ENCODE assay signal across 10 cellular contexts in genomic region chr11:122910775-122911174, GRCh38. TPM values are rescaled to one million over a fixed set of nuclear protein-coding genes. Genes with fewer than 3 reads are reported as not detected.
DNase-seq lines count a peak whose midpoint lies in the region; ATAC-seq, FAIRE-seq and TF ChIP-seq lines count a peak whose summit lies in the region.
"Had no signal": no experiment of that assay in that cellular context is flagged by ENCODE, and none has a peak within 500 bp of the region (broad histone marks: within the 10 kb centered on the region; RNA-seq: fewer than 3 reads in every experiment).

No MANE protein-coding gene starts in this region.

- no peak overlapping the region for H3K4me3 ChIP-seq in H1 (ENCODE audit: extremely low read depth in 1 of 4, insufficient read depth in 2 of 4, low read depth in 3 of 4, low read length in 4 of 4)

- H3K4me2 ChIP-seq in H1 (ENCODE audit: insufficient read depth in 1 of 2, low read depth in 2 of 2, low read length in 2 of 2) = no peak overlapping the region

- no peaks in the 10 kb centered on the region for H3K27me3 ChIP-seq in H1 (replicated peaks in 1 of 4; ENCODE audit: control insufficient read depth in 3 of 4, extremely low read depth in 1 of 4, insufficient read depth in 3 of 4, low read length in 3 of 4)

- peak; percentile 51 for ATAC-seq in sciatic nerve

- peak; percentile 13 for FAIRE-seq in H1 (lab: Jason Lieb, UNC)
- FAIRE-seq: G401.6 had no signal

- no peak for TF ChIP-seq EP300 in H1 (IDR thresholded peaks at IDR 0.05; ENCODE audit: borderline replicate concordance in 1 of 2, low read depth in 2 of 2, low read length in 2 of 2)

- H3K79me2 ChIP-seq in H1 (ENCODE audit: control insufficient read depth in 1 of 2, insufficient read depth in 2 of 2, low read length in 2 of 2) = no peaks in the 10 kb centered on the region

- TF ChIP-seq CTCF in H1 (IDR thresholded peaks at IDR 0.05; ENCODE audit: control extremely low read depth in 1 of 3, insufficient read depth in 1 of 3, low read depth in 1 of 3, low read length in 3 of 3) = peak in 2 of 3 experiments; percentile 61 to 65; a peak in 3 of 4 replicates

- 69% methylated on average over 4 of the region's 4 CpGs; no CpG with 5 or more reads in 1 of the 2 experiments for WGBS in H1 (ENCODE audit: extremely low coverage in 1 of 2, insufficient coverage in 1 of 2, insufficient read length in 1 of 2, insufficient replicate concordance in 2 of 2, low coverage in 1 of 2, low lambda C conversion rate in 2 of 2, missing lambda C conversion rate in 1 of 2), 2 experiments

- CTCF ChIA-PET in H1 (lab: Charles Lee; ENCODE audit: partially characterized antibody) = interaction anchor here (5.1 kb wide), 1 partner anchor 111 kb away, joined by 48 read pairs; no protein-coding TSS in a partner anchor

- no peak overlapping the region for H2AK5ac ChIP-seq in H1 (ENCODE audit: low read depth, low read length)

- no peak overlapping the region for H4K91ac ChIP-seq in H1 (replicated peaks; ENCODE audit: insufficient read length, low read length)

- H3K9ac ChIP-seq in H1 (replicated peaks in 1 of 4; ENCODE audit: extremely low read depth in 1 of 4, low read depth in 3 of 4, low read length in 3 of 4) = no peak overlapping the region

- no peak overlapping the region for H3K23ac ChIP-seq in H1 (ENCODE audit: insufficient read length)

- H3K18ac ChIP-seq in H1 (ENCODE audit: extremely low read depth, low read length) = no peak overlapping the region

- no peak overlapping the region for H4K5ac ChIP-seq in H1 (ENCODE audit: insufficient read length, low read depth, low read length)

- DNase-seq in activated CD4-positive, alpha-beta T cell treated with anti-CD3 and anti-CD28 coated beads for 48 hours = peak; percentile 5
- DNase-seq in activated CD4-positive, alpha-beta T cell treated with anti-CD3 and anti-CD28 coated beads for 4 hours = no peak
- DNase-seq in NCI-H526 (lab: John Stamatoyannopoulos, UW) (peak; percentile 64 to 67), H1 (ENCODE audit: low read depth in 1 of 2, low spot score in 2 of 2) (no peak), sciatic nerve (ENCODE audit: low spot score) (no peak), GDM1 (lab: John Stamatoyannopoulos, UW) (no peak), NCI-H187 treated with DMSO at 0.1 percent for 48 hours (lab: John Stamatoyannopoulos, UW) (no peak)
- DNase-seq in activated CD8-positive, alpha-beta memory T cell treated with anti-CD3 and anti-CD28 coated beads, Interleukin-2, amount 50 U/mL, for 48 hours = no peak

- POLR2A ChIA-PET in H1 (lab: Charles Lee; ENCODE audit: partially characterized antibody) = no interaction called here

- no peak overlapping the region for H3K56ac ChIP-seq in H1 (replicated peaks; ENCODE audit: insufficient read length, low read depth, low read length)

- peak; percentile 87 for TF ChIP-seq RAD21 in H1 (IDR thresholded peaks at IDR 0.05 in 1 of 2, conservative IDR thresholded peaks at IDR 0.05 in 1 of 2; ENCODE audit: low read depth in 2 of 2, low read length in 2 of 2)

- no peaks in the 10 kb centered on the region for H3K79me1 ChIP-seq in H1 (ENCODE audit: low read depth, low read length)

- no peaks in the 10 kb centered on the region for H3K4me1 ChIP-seq in H1 (replicated peaks in 1 of 4; ENCODE audit: control insufficient read depth in 3 of 4, insufficient read depth in 4 of 4, low read length in 3 of 4)

- no peak for TF ChIP-seq POLR2A in H1 (IDR thresholded peaks at IDR 0.05; ENCODE audit: control extremely low read depth in 1 of 2, low read depth in 2 of 2, low read length in 2 of 2)

- H3K4ac ChIP-seq in H1 (replicated peaks; ENCODE audit: insufficient read length, low read depth, low read length) = no peak overlapping the region

- no peak overlapping the region for H2BK15ac ChIP-seq in H1 (ENCODE audit: low read length)

- H4K8ac ChIP-seq in H1 (ENCODE audit: extremely low read depth, insufficient read depth, low read length) = no peak overlapping the region

- no peaks in the 10 kb centered on the region for H3K23me2 ChIP-seq in H1 (ENCODE audit: low read depth, low read length)

- intact Hi-C loops in sciatic nerve (cut with DNase I) = no loop called here

- H4K20me1 ChIP-seq in H1 (replicated peaks in 1 of 2; ENCODE audit: control insufficient read depth in 1 of 2, insufficient read depth in 2 of 2, low read length in 2 of 2) = no peaks in the 10 kb centered on the region

- H2BK12ac ChIP-seq in H1 (ENCODE audit: low read depth, low read length) = no peak overlapping the region

- H2BK20ac ChIP-seq in H1 (ENCODE audit: low read length) = no peak overlapping the region

- H2BK120ac ChIP-seq in H1 (replicated peaks; ENCODE audit: low read depth, low read length) = no peak overlapping the region

- H3K9me3 ChIP-seq in H1 (ENCODE audit: insufficient read depth in 2 of 2, low read depth in 1 of 2, low read length in 1 of 2) = no peaks in the 10 kb centered on the region

- no peak overlapping the region for H3K27ac ChIP-seq in H1 (ENCODE audit: low read depth, low read length)
- H3K27ac ChIP-seq: epithelial cell of prostate had no signal

- H2AFZ ChIP-seq in H1 (ENCODE audit: low read length) = no peak overlapping the region

- H2BK5ac ChIP-seq in H1 (ENCODE audit: low read depth, low read length) = no peak overlapping the region

- H3K14ac ChIP-seq in H1 (ENCODE audit: insufficient read length) = no peak overlapping the region

- no peaks in the 10 kb centered on the region for H3K36me3 ChIP-seq in H1 (ENCODE audit: control insufficient read depth in 2 of 4, insufficient read depth in 4 of 4, low read length in 3 of 4)

TF ChIP-seq in H1, 55 proteins besides CTCF, POLR2A, EP300 and RAD21:
- TF ChIP-seq TAF7 (optimal IDR thresholded peaks at IDR 0.05; ENCODE audit: borderline replicate concordance, low read depth, low read length) = no peak
- no peak for TF ChIP-seq POU5F1 (IDR thresholded peaks at IDR 0.05; ENCODE audit: low read depth, low read length)
- no peak for TF ChIP-seq SP4 (IDR thresholded peaks at IDR 0.05; ENCODE audit: low read length)
- no peak for TF ChIP-seq GTF2F1 (IDR thresholded peaks at IDR 0.05; ENCODE audit: borderline replicate concordance, low read depth, low read length)
- no peak for TF ChIP-seq USF2 (IDR thresholded peaks at IDR 0.05; ENCODE audit: low read length)

RNA-seq across cellular contexts. Expression of gene JHY, which starts 28.2 kb away (rescaled TPM):
- 0.46 and 0.91 TPM in 2 replicates for total RNA-seq in H1 (2021; fragmentation: NEBNext Ultra II Directional; extraction: Animal tissue kit (Norgen Biotek cat#: 25700))
- polyA plus RNA-seq in H1 (2011; rRNA removed) = 0.19 and 0.29 TPM in 2 replicates
- polyA plus RNA-seq in H1 (2011; cell fraction: cytosol; rRNA removed) = 0.71 TPM
- 0.48 TPM for polyA plus RNA-seq in H1 (2011; cell fraction: nucleus; rRNA removed)
- 0.55 to 0.60 TPM (median 0.59 TPM) in 4 replicates for polyA plus RNA-seq in H1 (2012, experiment 1 of 2)
- 0.20 TPM for polyA plus RNA-seq in H1 (2012, experiment 2 of 2)
- 0.73 TPM for polyA plus RNA-seq in H1 (2013, experiment 1 of 2)
- polyA plus RNA-seq in H1 (2013, experiment 2 of 2) = 0.87 TPM
- polyA minus RNA-seq in H1 (2011; rRNA and poly(A)+ RNA removed) = 0.49 and 0.50 TPM in 2 replicates
- 0.37 TPM for polyA minus RNA-seq in H1 (2011; cell fraction: cytosol; rRNA and poly(A)+ RNA removed)
- polyA minus RNA-seq in H1 (2011; cell fraction: nucleus; rRNA and poly(A)+ RNA removed) = 1.4 TPM
- 13.3 TPM for total RNA-seq in sciatic nerve

Comparison
In these comparisons a context has a peak if more than half of its experiments do, and no peak if none do; other contexts are left out.
1. DNase-seq: peak in activated CD4-positive, alpha-beta T cell treated with anti-CD3 and anti-CD28 coated beads for 48 hours (single experiment) and NCI-H526 (2 of 2); none in activated CD4-positive, alpha-beta T cell treated with anti-CD3 and anti-CD28 coated beads for 4 hours (0 of 2), H1 (0 of 2), sciatic nerve (single experiment), GDM1 (single experiment), NCI-H187 treated with DMSO at 0.1 percent for 48 hours (single experiment) and activated CD8-positive, alpha-beta memory T cell treated with anti-CD3 and anti-CD28 coated beads, Interleukin-2, amount 50 U/mL, for 48 hours (single experiment).